25 cellular contexts compared by ENCODE assay signal in the genomic region with DNA sequence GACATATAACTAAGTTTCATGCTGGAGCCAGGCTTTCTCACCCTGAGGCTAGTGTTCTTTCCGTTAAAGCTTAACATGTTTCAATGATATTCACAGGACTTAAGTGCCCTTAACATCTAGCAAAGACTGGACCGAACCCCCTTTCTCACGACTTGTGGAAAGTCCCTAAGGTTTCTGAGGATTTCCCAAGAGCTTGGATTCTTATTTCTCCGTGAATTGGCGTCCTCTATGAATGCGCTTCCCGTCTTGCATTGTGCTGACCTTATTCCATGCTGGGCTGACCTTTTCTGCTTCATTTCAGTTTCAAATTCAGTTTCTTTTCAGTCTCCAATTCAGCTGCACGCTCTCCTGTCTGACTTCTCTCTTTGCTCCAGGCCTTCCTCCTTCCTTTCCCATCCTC.
DNase-seq lines count a peak whose midpoint lies in the region; ATAC-seq, FAIRE-seq and TF ChIP-seq lines count a peak whose summit lies in the region.
"Had no signal": no experiment of that assay in that cellular context is flagged by ENCODE, and none has a peak within 500 bp of the region (broad histone marks: within the 10 kb centered on the region; RNA-seq: fewer than 3 reads in every experiment).

No MANE protein-coding gene starts in this region.

- TF ChIP-seq POLR2A in H1 (IDR thresholded peaks at IDR 0.05; ENCODE audit: control extremely low read depth in 1 of 2, low read depth in 2 of 2, low read length in 2 of 2): no peak

- no peak overlapping the region for H3K56ac ChIP-seq in H1 (replicated peaks; ENCODE audit: insufficient read length, low read depth, low read length)

- H2BK12ac ChIP-seq in H1 (ENCODE audit: low read depth, low read length): no peak overlapping the region

- ATAC-seq in upper lobe of right lung (peak; percentile 59), HG03280 (IDR thresholded peaks at IDR 0.05; ENCODE audit: unreplicated experiment) (no peak)
- no peak for ATAC-seq in stimulated activated effector memory CD8-positive, alpha-beta T cell treated with anti-CD3 and anti-CD28 coated beads, Interleukin-12 subunit alpha, Interleukin-12 subunit beta, amount 100 ng/mL, for 72 hours
- ATAC-seq: activated CD8-positive, alpha-beta T cell treated with anti-CD3 and anti-CD28 coated beads for 36 hours; left lobe of liver; right cardiac atrium; stimulated activated naive CD8-positive, alpha-beta T cell treated with anti-CD3 and anti-CD28 coated beads, Interleukin-15, Interleukin-2, amounts not matched to agents 100 U/mL and 50 U/mL, for 24 hours had no signal

- H4K91ac ChIP-seq in H1 (replicated peaks; ENCODE audit: insufficient read length, low read length): no peak overlapping the region

- no peaks in the 10 kb centered on the region for H3K36me3 ChIP-seq in H1 (ENCODE audit: control insufficient read depth in 2 of 4, insufficient read depth in 4 of 4, low read length in 3 of 4)
- H3K36me3 ChIP-seq in upper lobe of right lung: no peaks in the 10 kb centered on the region
- H3K36me3 ChIP-seq: BLaER1 treated with 17β-estradiol and CSF1 and Interleukin-3, amounts not matched to agents 10 nM and 100 nM; HAP-1; upper lobe of left lung had no signal

- no peak overlapping the region for H3K4me2 ChIP-seq in H1 (ENCODE audit: insufficient read depth in 1 of 2, low read depth in 2 of 2, low read length in 2 of 2)
- H3K4me2 ChIP-seq: BLaER1 treated with 17β-estradiol and CSF1 and Interleukin-3, amounts not matched to agents 10 nM and 100 nM; PC-9 had no signal

- no peak for TF ChIP-seq CTCF in H1 (IDR thresholded peaks at IDR 0.05; ENCODE audit: control extremely low read depth in 1 of 3, insufficient read depth in 1 of 3, low read depth in 1 of 3, low read length in 3 of 3)
- TF ChIP-seq CTCF in mesothelial cell of epicardium (IDR thresholded peaks at IDR 0.05; ENCODE audit: unreplicated experiment): no peak
- TF ChIP-seq CTCF in upper lobe of right lung (IDR thresholded peaks at IDR 0.05): no peak

- H3K18ac ChIP-seq in H1 (ENCODE audit: extremely low read depth, low read length): no peak overlapping the region

- no peak for TF ChIP-seq EP300 in H1 (IDR thresholded peaks at IDR 0.05; ENCODE audit: borderline replicate concordance in 1 of 2, low read depth in 2 of 2, low read length in 2 of 2)

- no peak overlapping the region for H2BK5ac ChIP-seq in H1 (ENCODE audit: low read depth, low read length)

- H3K9me3 ChIP-seq in H1 (ENCODE audit: insufficient read depth in 2 of 2, low read depth in 1 of 2, low read length in 1 of 2): no peaks in the 10 kb centered on the region
- no peaks in the 10 kb centered on the region for H3K9me3 ChIP-seq in upper lobe of right lung
- H3K9me3 ChIP-seq: BLaER1 treated with 17β-estradiol and CSF1 and Interleukin-3, amounts not matched to agents 10 nM and 100 nM; upper lobe of left lung had no signal

- no peak overlapping the region for H2BK15ac ChIP-seq in H1 (ENCODE audit: low read length)

- DNase-seq in NOMO-1 treated with DMSO at 0.1 percent for 48 hours (lab: John Stamatoyannopoulos, UW; ENCODE audit: unreplicated experiment) (peak; percentile 55), NOMO-1 treated with dmso at 0.1 percent for 144 hours (lab: John Stamatoyannopoulos, UW; ENCODE audit: unreplicated experiment) (no peak), H1 (ENCODE audit: low read depth in 1 of 2, low spot score in 2 of 2) (no peak), mesothelial cell of epicardium (ENCODE audit: low spot score in 2 of 2, unreplicated experiment in 2 of 2) (no peak), upper lobe of right lung (no peak), NCI-H526 (lab: John Stamatoyannopoulos, UW) (no peak)
- DNase-seq in stimulated activated effector memory CD8-positive, alpha-beta T cell treated with anti-CD3 and anti-CD28 coated beads, Interleukin-12 subunit alpha, Interleukin-12 subunit beta, amount 100 ng/mL, for 72 hours (ENCODE audit: low spot score in 2 of 2): no peak
- DNase-seq: activated CD8-positive, alpha-beta T cell treated with anti-CD3 and anti-CD28 coated beads for 36 hours; activated naive CD4-positive, alpha-beta T cell treated with Interleukin-2 at 50 U/mL for 16 hours; activated T-cell treated with anti-CD3 and anti-CD28 coated beads, Interleukin-2, amount 50 U/mL, for 1 hour; aorta; NCI-H1105; NCI-H524; occipital lobe; PC-9; right cardiac atrium; stimulated activated naive CD8-positive, alpha-beta T cell treated with anti-CD3 and anti-CD28 coated beads, Interleukin-15, Interleukin-2, amounts not matched to agents 100 U/mL and 50 U/mL, for 24 hours; T-helper 2 cell had no signal

- FAIRE-seq in H1 (lab: Jason Lieb, UNC): no peak
- FAIRE-seq: colon had no signal

- H2AK5ac ChIP-seq in H1 (ENCODE audit: low read depth, low read length): no peak overlapping the region

- peak overlapping the region; percentile 9 for H3K27ac Mint-ChIP-seq in mesothelial cell of epicardium
- no peak overlapping the region for H3K27ac Mint-ChIP-seq in stimulated activated effector memory CD8-positive, alpha-beta T cell treated with anti-CD3 and anti-CD28 coated beads, Interleukin-12 subunit alpha, Interleukin-12 subunit beta, amount 100 ng/mL, for 72 hours
- H3K27ac Mint-ChIP-seq: activated CD8-positive, alpha-beta T cell treated with anti-CD3 and anti-CD28 coated beads for 36 hours had no signal

- no peak overlapping the region for H4K8ac ChIP-seq in H1 (ENCODE audit: extremely low read depth, insufficient read depth, low read length)

- H3K27ac ChIP-seq in H1 (ENCODE audit: low read depth, low read length): no peak overlapping the region
- peak overlapping the region; percentile 49 for H3K27ac ChIP-seq in upper lobe of right lung
- H3K27ac ChIP-seq: 22Rv1; BLaER1 treated with 17β-estradiol and CSF1 and Interleukin-3, amounts not matched to agents 10 nM and 100 nM; PC-9 had no signal

- H3K4me1 ChIP-seq in H1 (replicated peaks in 1 of 4; ENCODE audit: control insufficient read depth in 3 of 4, insufficient read depth in 4 of 4, low read length in 3 of 4) (no peaks in the 10 kb centered on the region; a peak in 1 of 7 replicates), upper lobe of right lung (no peaks in the 10 kb centered on the region)
- H3K4me1 ChIP-seq: HAP-1, upper lobe of left lung had no signal

- no peaks in the 10 kb centered on the region for H3K79me1 ChIP-seq in H1 (ENCODE audit: low read depth, low read length)

- H2BK20ac ChIP-seq in H1 (ENCODE audit: low read length): no peak overlapping the region

- peaks cover 38% of the 10 kb centered on the region for H3K4me1 Mint-ChIP-seq in mesothelial cell of epicardium
- no peaks in the 10 kb centered on the region for H3K4me1 Mint-ChIP-seq in stimulated activated effector memory CD8-positive, alpha-beta T cell treated with anti-CD3 and anti-CD28 coated beads, Interleukin-12 subunit alpha, Interleukin-12 subunit beta, amount 100 ng/mL, for 72 hours

- no peak overlapping the region for H3K4ac ChIP-seq in H1 (replicated peaks; ENCODE audit: insufficient read length, low read depth, low read length)

- no peaks in the 10 kb centered on the region for H3K27me3 Mint-ChIP-seq in mesothelial cell of epicardium (ENCODE audit: low read depth)

- WGBS in H1 (ENCODE audit: extremely low coverage in 1 of 2, insufficient coverage in 1 of 2, insufficient read length in 1 of 2, insufficient replicate concordance in 2 of 2, low coverage in 1 of 2, low lambda C conversion rate in 2 of 2, missing lambda C conversion rate in 1 of 2), 2 experiments: 88% methylated on average over 8 of the region's 8 CpGs; no CpG with 5 or more reads in 1 of the 2 experiments

- no peak for TF ChIP-seq RAD21 in H1 (IDR thresholded peaks at IDR 0.05 in 1 of 2, conservative IDR thresholded peaks at IDR 0.05 in 1 of 2; ENCODE audit: low read depth in 2 of 2, low read length in 2 of 2)

- H3K4me3 ChIP-seq in H1 (ENCODE audit: extremely low read depth in 1 of 4, insufficient read depth in 2 of 4, low read depth in 3 of 4, low read length in 4 of 4) (no peak overlapping the region), upper lobe of right lung (no peak overlapping the region)
- H3K4me3 ChIP-seq: BLaER1 treated with 17β-estradiol and CSF1 and Interleukin-3, amounts not matched to agents 10 nM and 100 nM; HAP-1; PC-9; upper lobe of left lung had no signal

- H3K4me3 Mint-ChIP-seq in mesothelial cell of epicardium: no peak overlapping the region
- H3K4me3 Mint-ChIP-seq in stimulated activated effector memory CD8-positive, alpha-beta T cell treated with anti-CD3 and anti-CD28 coated beads, Interleukin-12 subunit alpha, Interleukin-12 subunit beta, amount 100 ng/mL, for 72 hours: no peak overlapping the region
- H3K4me3 Mint-ChIP-seq: activated CD8-positive, alpha-beta T cell treated with anti-CD3 and anti-CD28 coated beads for 36 hours had no signal

- no peaks in the 10 kb centered on the region for H3K79me2 ChIP-seq in H1 (ENCODE audit: control insufficient read depth in 1 of 2, insufficient read depth in 2 of 2, low read length in 2 of 2)

- no peak overlapping the region for H3K9ac ChIP-seq in H1 (replicated peaks in 1 of 4; ENCODE audit: extremely low read depth in 1 of 4, low read depth in 3 of 4, low read length in 3 of 4)
- H3K9ac ChIP-seq: BLaER1 treated with 17β-estradiol and CSF1 and Interleukin-3, amounts not matched to agents 10 nM and 100 nM had no signal

- no peak overlapping the region for H4K5ac ChIP-seq in H1 (ENCODE audit: insufficient read length, low read depth, low read length)

- intact Hi-C loops in upper lobe of right lung (cut with DNase I): no loop called here

- H2BK120ac ChIP-seq in H1 (replicated peaks; ENCODE audit: low read depth, low read length): no peak overlapping the region

- H3K23me2 ChIP-seq in H1 (ENCODE audit: low read depth, low read length): no peaks in the 10 kb centered on the region

- POLR2A ChIA-PET in H1 (lab: Charles Lee; ENCODE audit: partially characterized antibody): no interaction called here

- CTCF ChIA-PET in H1 (lab: Charles Lee; ENCODE audit: partially characterized antibody): no interaction called here

- H3K14ac ChIP-seq in H1 (ENCODE audit: insufficient read length): no peak overlapping the region

- no peaks in the 10 kb centered on the region for H4K20me1 ChIP-seq in H1 (replicated peaks in 1 of 2; ENCODE audit: control insufficient read depth in 1 of 2, insufficient read depth in 2 of 2, low read length in 2 of 2)
- H4K20me1 ChIP-seq: BLaER1 treated with 17β-estradiol and CSF1 and Interleukin-3, amounts not matched to agents 10 nM and 100 nM had no signal

- H3K36me3 Mint-ChIP-seq in mesothelial cell of epicardium: no peaks in the 10 kb centered on the region
- H3K36me3 Mint-ChIP-seq in stimulated activated effector memory CD8-positive, alpha-beta T cell treated with anti-CD3 and anti-CD28 coated beads, Interleukin-12 subunit alpha, Interleukin-12 subunit beta, amount 100 ng/mL, for 72 hours: no peaks in the 10 kb centered on the region

- no peaks in the 10 kb centered on the region for H3K27me3 ChIP-seq in H1 (replicated peaks in 1 of 4; ENCODE audit: control insufficient read depth in 3 of 4, extremely low read depth in 1 of 4, insufficient read depth in 3 of 4, low read length in 3 of 4)
- no peaks in the 10 kb centered on the region for H3K27me3 ChIP-seq in upper lobe of right lung
- H3K27me3 ChIP-seq: BLaER1 treated with 17β-estradiol and CSF1 and Interleukin-3, amounts not matched to agents 10 nM and 100 nM; upper lobe of left lung had no signal

- H3K9me3 Mint-ChIP-seq in mesothelial cell of epicardium: no peaks in the 10 kb centered on the region
- H3K9me3 Mint-ChIP-seq in stimulated activated effector memory CD8-positive, alpha-beta T cell treated with anti-CD3 and anti-CD28 coated beads, Interleukin-12 subunit alpha, Interleukin-12 subunit beta, amount 100 ng/mL, for 72 hours: no peaks in the 10 kb centered on the region
- H3K9me3 Mint-ChIP-seq: activated CD8-positive, alpha-beta T cell treated with anti-CD3 and anti-CD28 coated beads for 36 hours had no signal

- H2AFZ ChIP-seq in H1 (ENCODE audit: low read length): 0 out of 2 replicates have a peak overlapping the region, but pooled peaks have one; percentile 19
- H2AFZ ChIP-seq: PC-9 had no signal

- H3K23ac ChIP-seq in H1 (ENCODE audit: insufficient read length): no peak overlapping the region
